Comparison of ENCODE assay signal across 20 cellular contexts in the genomic region with DNA sequence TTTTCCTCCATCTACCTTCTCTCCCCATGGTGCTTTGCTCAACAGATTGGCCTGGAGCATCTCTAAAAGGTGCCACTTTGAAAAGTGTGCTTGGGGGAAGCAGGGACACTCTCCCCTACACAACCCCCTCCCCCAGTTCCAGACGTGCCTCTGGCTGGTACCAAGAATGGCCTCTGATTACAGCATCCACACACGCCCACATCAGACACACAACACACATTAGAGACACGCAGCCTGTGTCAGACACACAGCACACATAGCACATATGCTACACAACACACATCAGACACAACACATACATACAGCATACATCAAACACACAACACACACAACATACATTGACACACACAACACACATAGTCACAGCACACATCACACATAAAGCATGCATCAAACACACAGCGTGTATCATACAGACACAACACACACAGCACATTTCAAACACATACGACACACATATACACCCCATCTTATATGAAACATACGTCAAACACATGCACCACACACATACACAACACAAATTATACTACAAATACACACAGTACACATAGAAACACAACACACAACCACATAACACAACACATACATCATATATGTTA.
DNase-seq lines count a peak whose midpoint lies in the region; ATAC-seq and TF ChIP-seq lines count a peak whose summit lies in the region.
"Had no signal": no experiment of that assay in that cellular context is flagged by ENCODE, and none has a peak within 500 bp of the region (broad histone marks: within the 10 kb centered on the region; RNA-seq: fewer than 3 reads in every experiment).

No MANE protein-coding gene starts in this region.

- DNase-seq in left ventricle myocardium inferior (no peak), left ventricle myocardium superior (no peak), esophagus muscularis mucosa (ENCODE audit: extremely low spot score) (no peak), osteocyte (ENCODE audit: extremely low spot score, unreplicated experiment) (no peak), vagina (ENCODE audit: extremely low spot score in 2 of 2) (no peak), cerebellum (ENCODE audit: low spot score) (no peak)
- DNase-seq in CD4-positive, alpha-beta T cell, result no peak
- no peak for DNase-seq in activated effector memory CD4-positive, alpha-beta T cell treated with Interleukin-2 at 50 U/mL for 16 hours
- DNase-seq: activated CD4-positive, CD25-positive, alpha-beta regulatory T cell; activated naive CD8-positive, alpha-beta T cell treated with anti-CD3 and anti-CD28 coated beads for 36 hours; Calu3; islet precursor cell; naive thymus-derived CD4-positive, alpha-beta T cell; NCI-H1417; small intestine; stimulated activated CD4-positive, alpha-beta T cell treated with anti-CD3 and anti-CD28 coated beads, Interleukin-2, amount 100 ng/mL, for 48 hours; T-helper 9 cell had no signal

- no peak for ATAC-seq in left ventricle myocardium superior
- no peak for ATAC-seq in CD4-positive, alpha-beta T cell (ENCODE audit: poor library complexity)
- ATAC-seq: HCT116; naive thymus-derived CD4-positive, alpha-beta T cell had no signal

- peaks cover 63% of the 10 kb centered on the region for H3K4me1 Mint-ChIP-seq in osteocyte (ENCODE audit: unreplicated experiment)
- H3K4me1 Mint-ChIP-seq in CD4-positive, alpha-beta T cell (ENCODE audit: low read depth), result no peaks in the 10 kb centered on the region

- no peaks in the 10 kb centered on the region for H3K27me3 Mint-ChIP-seq in osteocyte (ENCODE audit: unreplicated experiment)
- H3K27me3 Mint-ChIP-seq in CD4-positive, alpha-beta T cell, result no peaks in the 10 kb centered on the region
- H3K27me3 Mint-ChIP-seq: activated naive CD8-positive, alpha-beta T cell treated with anti-CD3 and anti-CD28 coated beads for 36 hours; naive thymus-derived CD4-positive, alpha-beta T cell had no signal

- peak overlapping the region; percentile 97 for H3K27ac Mint-ChIP-seq in osteocyte (ENCODE audit: unreplicated experiment)
- no peak overlapping the region for H3K27ac Mint-ChIP-seq in CD4-positive, alpha-beta T cell
- H3K27ac Mint-ChIP-seq: naive thymus-derived CD4-positive, alpha-beta T cell had no signal

- H3K36me3 Mint-ChIP-seq in osteocyte (ENCODE audit: unreplicated experiment), result no peaks in the 10 kb centered on the region
- H3K36me3 Mint-ChIP-seq in CD4-positive, alpha-beta T cell (ENCODE audit: low read depth), result no peaks in the 10 kb centered on the region
- H3K36me3 Mint-ChIP-seq: activated naive CD8-positive, alpha-beta T cell treated with anti-CD3 and anti-CD28 coated beads for 36 hours; naive thymus-derived CD4-positive, alpha-beta T cell had no signal

- CTCF ChIA-PET in CD4-positive, alpha-beta T cell (lab: Charles Lee), result no interaction called here

- TF ChIP-seq POLR2A in esophagus muscularis mucosa (IDR thresholded peaks at IDR 0.05; ENCODE audit: low read depth), result no peak
- TF ChIP-seq POLR2A in vagina (IDR thresholded peaks at IDR 0.05), result no peak

- H3K27me3 ChIP-seq in left ventricle myocardium inferior (ENCODE audit: low read depth) (no peaks in the 10 kb centered on the region), esophagus muscularis mucosa (no peaks in the 10 kb centered on the region), vagina (no peaks in the 10 kb centered on the region)
- H3K27me3 ChIP-seq in CD4-positive, alpha-beta T cell (ENCODE audit: control insufficient read depth, insufficient read depth, low read length), result no peaks in the 10 kb centered on the region
- H3K27me3 ChIP-seq: BLaER1 treated with 17β-estradiol and CSF1 and Interleukin-3, amounts not matched to agents 10 nM and 100 nM had no signal

- no peaks in the 10 kb centered on the region for H3K36me3 ChIP-seq in left ventricle myocardium inferior
- H3K36me3 ChIP-seq in esophagus muscularis mucosa, result no peaks in the 10 kb centered on the region
- H3K36me3 ChIP-seq in vagina, result no peaks in the 10 kb centered on the region
- H3K36me3 ChIP-seq: BLaER1 treated with 17β-estradiol and CSF1 and Interleukin-3, amounts not matched to agents 10 nM and 100 nM; prostate gland had no signal

- H3K4me3 Mint-ChIP-seq in osteocyte (ENCODE audit: unreplicated experiment), result no peak overlapping the region
- no peak overlapping the region for H3K4me3 Mint-ChIP-seq in CD4-positive, alpha-beta T cell
- H3K4me3 Mint-ChIP-seq: activated naive CD8-positive, alpha-beta T cell treated with anti-CD3 and anti-CD28 coated beads for 36 hours; naive thymus-derived CD4-positive, alpha-beta T cell had no signal

- no peak for TF ChIP-seq EP300 in esophagus muscularis mucosa (IDR thresholded peaks at IDR 0.05)

- TF ChIP-seq CTCF in left ventricle myocardium inferior (IDR thresholded peaks at IDR 0.05; ENCODE audit: borderline replicate concordance) (no peak), esophagus muscularis mucosa (IDR thresholded peaks at IDR 0.05) (no peak), osteocyte (IDR thresholded peaks at IDR 0.05) (no peak), vagina (IDR thresholded peaks at IDR 0.05) (no peak)
- TF ChIP-seq CTCF in CD4-positive, alpha-beta T cell (IDR thresholded peaks at IDR 0.05), result no peak

- intact Hi-C loops in left ventricle myocardium inferior (cut with micrococcal nuclease), result no loop called here
- intact Hi-C loops in left ventricle myocardium superior (cut with micrococcal nuclease), result no loop called here
- intact Hi-C loops in esophagus muscularis mucosa (cut with DNase I), result no loop called here
- intact Hi-C loops in vagina (cut with DNase I), result no loop called here
- intact Hi-C loops in CD4-positive, alpha-beta T cell (cut with DNase I, micrococcal nuclease), result no loop called here

- H3K4me1 ChIP-seq in left ventricle myocardium inferior, result peaks cover 83% of the 10 kb centered on the region
- peaks cover 47 to 62% (median 54%) of the 10 kb centered on the region in 4 donors for H3K4me1 ChIP-seq in esophagus muscularis mucosa
- peaks cover 53% of the 10 kb centered on the region for H3K4me1 ChIP-seq in vagina
- H3K4me1 ChIP-seq: prostate gland had no signal

- peak overlapping the region; percentile 76 for H3K27ac ChIP-seq in left ventricle myocardium inferior (replicated peaks)
- H3K27ac ChIP-seq in esophagus muscularis mucosa (replicated peaks in 1 of 4), result peak overlapping the region in 3 of 4 donors; percentile 54 to 79 (median 64)
- H3K27ac ChIP-seq in vagina, result peak overlapping the region; percentile 84
- H3K27ac ChIP-seq in CD4-positive, alpha-beta T cell (ENCODE audit: low read depth, low read length), result no peak overlapping the region

- H3K4me3 ChIP-seq in left ventricle myocardium inferior, result no peak overlapping the region
- no peak overlapping the region for H3K4me3 ChIP-seq in esophagus muscularis mucosa
- H3K4me3 ChIP-seq in vagina, result no peak overlapping the region
- H3K4me3 ChIP-seq: BLaER1 treated with 17β-estradiol and CSF1 and Interleukin-3, amounts not matched to agents 10 nM and 100 nM; prostate gland had no signal

- H3K9me3 ChIP-seq in left ventricle myocardium inferior (replicated peaks), result no peaks in the 10 kb centered on the region
- H3K9me3 ChIP-seq in esophagus muscularis mucosa, result no peaks in the 10 kb centered on the region
- no peaks in the 10 kb centered on the region for H3K9me3 ChIP-seq in vagina
- no peaks in the 10 kb centered on the region for H3K9me3 ChIP-seq in CD4-positive, alpha-beta T cell (ENCODE audit: control insufficient read depth, low read length)
- H3K9me3 ChIP-seq: BLaER1 treated with 17β-estradiol and CSF1 and Interleukin-3, amounts not matched to agents 10 nM and 100 nM; prostate gland had no signal

- H3K9me3 Mint-ChIP-seq in osteocyte (ENCODE audit: unreplicated experiment), result no peaks in the 10 kb centered on the region
- H3K9me3 Mint-ChIP-seq in CD4-positive, alpha-beta T cell, result no peaks in the 10 kb centered on the region
- H3K9me3 Mint-ChIP-seq: activated naive CD8-positive, alpha-beta T cell treated with anti-CD3 and anti-CD28 coated beads for 36 hours; naive thymus-derived CD4-positive, alpha-beta T cell had no signal

- WGBS in esophagus muscularis mucosa, result 79% methylated on average over 6 of the region's 6 CpGs

- POLR2A ChIA-PET in CD4-positive, alpha-beta T cell (lab: Charles Lee), result no interaction called here
